ENCODE assay signal across 9 cellular contexts in the genomic region with DNA sequence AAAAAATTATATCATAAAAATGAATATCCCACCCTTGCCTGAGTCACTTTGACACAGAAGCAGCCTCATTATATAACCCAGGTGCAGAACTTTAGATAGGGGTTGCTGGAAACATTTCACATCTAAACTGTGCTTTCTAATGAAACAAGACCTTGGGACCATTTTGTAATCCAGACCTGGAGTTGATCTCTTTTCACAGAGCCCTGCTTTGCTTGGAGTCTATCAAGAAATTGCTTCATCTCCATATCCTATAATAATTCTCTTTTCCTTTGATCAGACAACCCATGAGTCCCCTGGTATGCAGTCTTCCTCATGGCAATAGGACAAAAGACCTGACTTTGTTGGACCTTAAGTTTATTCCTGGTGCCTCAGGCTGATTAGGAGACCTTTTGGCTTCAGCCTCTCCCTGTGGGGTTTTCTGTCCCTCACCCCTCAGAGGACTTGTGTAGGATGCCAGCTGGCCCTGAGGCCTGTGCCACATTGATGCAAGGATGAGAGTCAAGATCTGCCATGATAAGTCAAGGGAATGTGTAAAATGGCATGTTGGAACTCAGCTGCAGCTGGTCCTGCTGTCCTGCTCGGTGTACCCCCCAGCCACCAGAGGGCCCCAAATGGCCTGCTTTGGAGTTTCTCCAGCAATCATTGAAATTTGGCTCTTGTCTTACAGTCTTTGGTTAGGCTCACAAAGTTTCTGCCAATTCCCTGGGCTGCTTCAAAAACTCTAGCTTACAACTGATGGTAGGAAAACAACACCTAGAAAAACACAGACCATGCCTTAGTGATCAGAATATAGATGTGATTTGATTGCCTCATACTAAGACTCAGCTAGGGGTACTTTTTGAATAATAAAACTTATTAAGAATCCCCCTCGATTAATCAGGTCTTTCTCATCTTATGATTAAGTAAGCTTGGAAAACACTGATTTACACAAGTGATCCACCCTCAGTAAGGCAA.
A peak's percentile ranks its signal among the peaks of the same experiment; 100 is the strongest.
DNase-seq lines count a peak whose midpoint lies in the region; ATAC-seq and TF ChIP-seq lines count a peak whose summit lies in the region.
"Had no signal": no experiment of that assay in that cellular context is flagged by ENCODE, and none has a peak within 500 bp of the region (broad histone marks: within the 10 kb centered on the region; RNA-seq: fewer than 3 reads in every experiment).

No MANE protein-coding gene starts in this region.

- TF ChIP-seq CTCF in DND-41 (IDR thresholded peaks at IDR 0.05; ENCODE audit: borderline replicate concordance, extremely low read depth, low read length, poor library complexity, severe bottlenecking), result peak; percentile 72
- peak in 5 of 6 experiments; percentile 34 to 64 (median 44) for TF ChIP-seq CTCF in esophagus squamous epithelium (IDR thresholded peaks at IDR 0.05)
- TF ChIP-seq CTCF in neural crest cell (conservative IDR thresholded peaks at IDR 0.05), result peak; percentile 64
- no peak for TF ChIP-seq CTCF in suprapubic skin (IDR thresholded peaks at IDR 0.05)

- peaks cover 11% of the 10 kb centered on the region for H3K27me3 Mint-ChIP-seq in neural crest cell (ENCODE audit: low read depth)

- peaks cover 12% of the 10 kb centered on the region for H3K4me1 Mint-ChIP-seq in neural crest cell

- H3K36me3 Mint-ChIP-seq in neural crest cell (ENCODE audit: low read depth), result no peaks in the 10 kb centered on the region

- no peak overlapping the region for H3K9ac ChIP-seq in DND-41 (ENCODE audit: low read depth, low read length)

- H3K9me3 Mint-ChIP-seq in neural crest cell, result no peaks in the 10 kb centered on the region

- no peak overlapping the region for H2AFZ ChIP-seq in DND-41 (ENCODE audit: low read depth, low read length)

- intact Hi-C loops in esophagus squamous epithelium (cut with DNase I), result no loop called here

- no peak overlapping the region for H3K4me3 Mint-ChIP-seq in neural crest cell

- H3K4me1 ChIP-seq in DND-41 (ENCODE audit: insufficient read depth, low read length) (peaks cover 16% of the 10 kb centered on the region), esophagus squamous epithelium (peaks cover 11 to 38% (median 21%) of the 10 kb centered on the region in 3 donors), suprapubic skin (peaks cover 15% of the 10 kb centered on the region)

- H3K9me3 ChIP-seq in DND-41 (ENCODE audit: insufficient read depth, low read length, severe bottlenecking) (no peaks in the 10 kb centered on the region), esophagus squamous epithelium (no peaks in the 10 kb centered on the region), suprapubic skin (no peaks in the 10 kb centered on the region)
- H3K9me3 ChIP-seq: neutrophil had no signal

- ATAC-seq in DND-41 (ENCODE audit: insufficient read depth, low read depth), result 0 out of 3 replicates have a peak, but pooled peaks have one; percentile 44
- ATAC-seq in HG03378 (IDR thresholded peaks at IDR 0.05; ENCODE audit: unreplicated experiment), result no peak

- H4K20me1 ChIP-seq in DND-41 (ENCODE audit: insufficient read depth, low read length), result no peaks in the 10 kb centered on the region

- H3K79me2 ChIP-seq in DND-41 (ENCODE audit: insufficient read depth, low read length), result no peaks in the 10 kb centered on the region

- H3K27ac ChIP-seq in DND-41 (ENCODE audit: low read length) (no peak overlapping the region), esophagus squamous epithelium (no peak overlapping the region), suprapubic skin (no peak overlapping the region)
- H3K27ac ChIP-seq: neutrophil had no signal

- TF ChIP-seq EP300 in suprapubic skin (IDR thresholded peaks at IDR 0.05), result no peak

- no peak for TF ChIP-seq POLR2A in esophagus squamous epithelium (IDR thresholded peaks at IDR 0.05)
- TF ChIP-seq POLR2A in suprapubic skin (IDR thresholded peaks at IDR 0.05), result no peak

- H3K27me3 ChIP-seq in DND-41 (ENCODE audit: insufficient read depth, low read length, poor library complexity) (peaks cover 11% of the 10 kb centered on the region), esophagus squamous epithelium (no peaks in the 10 kb centered on the region), suprapubic skin (no peaks in the 10 kb centered on the region)

- H3K36me3 ChIP-seq in DND-41 (ENCODE audit: insufficient read depth, low read length), result no peaks in the 10 kb centered on the region
- no peaks in the 10 kb centered on the region for H3K36me3 ChIP-seq in esophagus squamous epithelium
- H3K36me3 ChIP-seq in suprapubic skin, result no peaks in the 10 kb centered on the region
- H3K36me3 ChIP-seq: neutrophil had no signal

- peak; percentile 46 for DNase-seq in DND-41
- peak; percentile 14 for DNase-seq in HS-5 (ENCODE audit: low read depth)
- peak; percentile 58 for DNase-seq in T1000 (lab: John Stamatoyannopoulos, UW)
- no peak for DNase-seq in esophagus squamous epithelium (lab: John Stamatoyannopoulos, UW)
- DNase-seq in neural crest cell (ENCODE audit: low read depth, low spot score), result peak; percentile 30
- DNase-seq in dedifferentiated amniotic fluid mesenchymal stem cell (ENCODE audit: extremely low spot score), result no peak
- DNase-seq in suprapubic skin (ENCODE audit: low spot score in 2 of 2), result no peak

- no peak overlapping the region for H3K27ac Mint-ChIP-seq in neural crest cell (ENCODE audit: unreplicated experiment)

- H3K4me2 ChIP-seq in DND-41 (ENCODE audit: insufficient read depth, low read length), result no peak overlapping the region

- WGBS in esophagus squamous epithelium, 2 donors, result 63 to 69% methylated on average over 1 of the region's 2 CpGs
- WGBS in suprapubic skin, result 75% methylated on average over 1 of the region's 2 CpGs

- H3K4me3 ChIP-seq in DND-41 (ENCODE audit: low read depth in 1 of 2, low read length in 2 of 2), result no peak overlapping the region
- no peak overlapping the region for H3K4me3 ChIP-seq in esophagus squamous epithelium
- H3K4me3 ChIP-seq in suprapubic skin, result no peak overlapping the region

Comparison
In these comparisons a context has a peak if more than half of its experiments do, and no peak if none do; other contexts are left out.
1. DNase-seq: peak in DND-41 (single experiment), HS-5 (single experiment), T1000 (single experiment) and neural crest cell (single experiment); none in esophagus squamous epithelium (single experiment), dedifferentiated amniotic fluid mesenchymal stem cell (single experiment) and suprapubic skin (0 of 2).
2. CTCF ChIP-seq: peak in DND-41 (single experiment), esophagus squamous epithelium (5 of 6) and neural crest cell (single experiment); none in suprapubic skin (0 of 2).